Comparison of ENCODE assay signal across 16 cellular contexts in genomic region chr4:19689511-19689910, GRCh38.
DNase-seq lines count a peak whose midpoint lies in the region; FAIRE-seq and TF ChIP-seq lines count a peak whose summit lies in the region.
"Had no signal": no experiment of that assay in that cellular context is flagged by ENCODE, and none has a peak within 500 bp of the region (broad histone marks: within the 10 kb centered on the region; RNA-seq: fewer than 3 reads in every experiment).

No MANE protein-coding gene starts in this region.

- H3K4me1 ChIP-seq in smooth muscle cell (ENCODE audit: low read depth) (peaks cover 2% of the 10 kb centered on the region), endodermal cell (ENCODE audit: control insufficient read depth, insufficient read depth, low read length) (no peaks in the 10 kb centered on the region)
- H3K4me1 ChIP-seq: testis had no signal

- peak overlapping the region; percentile 71 for H3K4me2 ChIP-seq in smooth muscle cell

- WGBS in smooth muscle cell (ENCODE audit: low lambda C conversion rate) = 29% methylated on average over 3 of the region's 3 CpGs
- WGBS in endodermal cell (ENCODE audit: insufficient coverage in 1 of 2, insufficient read length in 1 of 2), 2 experiments = 90% methylated on average over 2 of the region's 3 CpGs; no CpG with 5 or more reads in 1 of the 2 experiments

- TF ChIP-seq CTCF in smooth muscle cell (IDR thresholded peaks at IDR 0.05; ENCODE audit: borderline replicate concordance, insufficient read depth, poor library complexity, severe bottlenecking) (no peak), endodermal cell (conservative IDR thresholded peaks at IDR 0.05) (no peak)

- no peaks in the 10 kb centered on the region for H3K9me3 Mint-ChIP-seq in endodermal cell

- no peaks in the 10 kb centered on the region for H3F3A ChIP-seq in smooth muscle cell (ENCODE audit: low read depth)

- H3K36me3 Mint-ChIP-seq in endodermal cell (ENCODE audit: low read depth) = no peaks in the 10 kb centered on the region

- H3K9ac ChIP-seq in smooth muscle cell (ENCODE audit: low read depth) (no peak overlapping the region), endodermal cell (ENCODE audit: extremely low read depth, low read length, poor library complexity, severe bottlenecking) (no peak overlapping the region)

- DNase-seq in H54 (ENCODE audit: insufficient read length, low spot score) (peak; percentile 2), amniotic epithelial cell (ENCODE audit: low read depth) (peak; percentile 62), foreskin melanocyte (peak; percentile 40), smooth muscle cell (lab: John Stamatoyannopoulos, UW; ENCODE audit: unreplicated experiment) (no peak), NCI-H446 treated with DMSO at 0.1 percent for 48 hours (lab: John Stamatoyannopoulos, UW) (no peak), NCI-H146 treated with DMSO at 0.1 percent for 48 hours (lab: John Stamatoyannopoulos, UW; ENCODE audit: unreplicated experiment) (no peak), HEK293T (ENCODE audit: extremely low spot score) (no peak), endodermal cell (no peak)
- DNase-seq: activated naive CD8-positive, alpha-beta T cell treated with anti-CD3 and anti-CD28 coated beads, Interleukin-2, amount 50 U/mL, for 24 hours; effector memory CD4-positive, alpha-beta T cell; NCI-H1105; NCI-H524; Right ventricle myocardium superior; sigmoid colon; testis; WERI-Rb-1 had no signal

- no peaks in the 10 kb centered on the region for H3K27me3 Mint-ChIP-seq in endodermal cell (ENCODE audit: insufficient read depth)
- H3K27me3 Mint-ChIP-seq: activated naive CD8-positive, alpha-beta T cell treated with anti-CD3 and anti-CD28 coated beads, Interleukin-2, amount 50 U/mL, for 24 hours had no signal

- no peak for TF ChIP-seq POLR2A in H54 (IDR thresholded peaks at IDR 0.05; ENCODE audit: low read depth, low read length)

- no peaks in the 10 kb centered on the region for H4K20me1 ChIP-seq in smooth muscle cell (ENCODE audit: low read depth)

- H3K79me2 ChIP-seq in smooth muscle cell (ENCODE audit: low read depth) = no peaks in the 10 kb centered on the region

- H3K9me3 ChIP-seq in smooth muscle cell (replicated peaks; ENCODE audit: low read depth) = no peaks in the 10 kb centered on the region
- no peaks in the 10 kb centered on the region for H3K9me3 ChIP-seq in endodermal cell (ENCODE audit: control insufficient read depth, low read length)
- H3K9me3 ChIP-seq: sigmoid colon, testis had no signal

- CTCF ChIA-PET in HEK293T (lab: Yijun Ruan, JAX) = no interaction called here

- H3K27me3 ChIP-seq in smooth muscle cell (ENCODE audit: low read depth) = no peaks in the 10 kb centered on the region
- no peaks in the 10 kb centered on the region for H3K27me3 ChIP-seq in endodermal cell (ENCODE audit: control insufficient read depth, insufficient read depth, low read length, poor library complexity, severe bottlenecking)
- H3K27me3 ChIP-seq: sigmoid colon, testis had no signal

- POLR2A ChIA-PET in HEK293T (lab: Yijun Ruan, JAX) = no interaction called here

- FAIRE-seq in H54 (lab: Jason Lieb, UNC) = peak; percentile 62

- H3K4me3 Mint-ChIP-seq in endodermal cell = no peak overlapping the region
- H3K4me3 Mint-ChIP-seq: activated naive CD8-positive, alpha-beta T cell treated with anti-CD3 and anti-CD28 coated beads, Interleukin-2, amount 50 U/mL, for 24 hours had no signal

- H3K27ac Mint-ChIP-seq in endodermal cell = no peak overlapping the region
- H3K27ac Mint-ChIP-seq: activated naive CD8-positive, alpha-beta T cell treated with anti-CD3 and anti-CD28 coated beads, Interleukin-2, amount 50 U/mL, for 24 hours had no signal

- H3K4me1 Mint-ChIP-seq in endodermal cell = no peaks in the 10 kb centered on the region
- H3K4me1 Mint-ChIP-seq: activated naive CD8-positive, alpha-beta T cell treated with anti-CD3 and anti-CD28 coated beads, Interleukin-2, amount 50 U/mL, for 24 hours had no signal

- H3K27ac ChIP-seq in smooth muscle cell (ENCODE audit: low read depth) (peak overlapping the region; percentile 73), endodermal cell (ENCODE audit: low read depth, low read length) (no peak overlapping the region)
- H3K27ac ChIP-seq: sigmoid colon, testis, WERI-Rb-1 had no signal

- no peak overlapping the region for H2AFZ ChIP-seq in smooth muscle cell (ENCODE audit: low read depth)

- H3K36me3 ChIP-seq in smooth muscle cell (ENCODE audit: low read depth) (no peaks in the 10 kb centered on the region), endodermal cell (ENCODE audit: control insufficient read depth, insufficient read depth, low read length) (no peaks in the 10 kb centered on the region)
- H3K36me3 ChIP-seq: sigmoid colon, WERI-Rb-1 had no signal

- H3K4me3 ChIP-seq in smooth muscle cell = no peak overlapping the region
- H3K4me3 ChIP-seq in endodermal cell (ENCODE audit: low read length) = no peak overlapping the region
- H3K4me3 ChIP-seq: sigmoid colon, testis had no signal

TF ChIP-seq in HEK293T, 16 proteins besides CTCF, POLR2A, EP300 and RAD21:
- TF ChIP-seq ZNF384 (IDR thresholded peaks at IDR 0.05) (no peak), HDGF (IDR thresholded peaks at IDR 0.05; ENCODE audit: borderline replicate concordance) (no peak), ELF4 (IDR thresholded peaks at IDR 0.05) (no peak)
- TF ChIP-seq, protein P1, sequence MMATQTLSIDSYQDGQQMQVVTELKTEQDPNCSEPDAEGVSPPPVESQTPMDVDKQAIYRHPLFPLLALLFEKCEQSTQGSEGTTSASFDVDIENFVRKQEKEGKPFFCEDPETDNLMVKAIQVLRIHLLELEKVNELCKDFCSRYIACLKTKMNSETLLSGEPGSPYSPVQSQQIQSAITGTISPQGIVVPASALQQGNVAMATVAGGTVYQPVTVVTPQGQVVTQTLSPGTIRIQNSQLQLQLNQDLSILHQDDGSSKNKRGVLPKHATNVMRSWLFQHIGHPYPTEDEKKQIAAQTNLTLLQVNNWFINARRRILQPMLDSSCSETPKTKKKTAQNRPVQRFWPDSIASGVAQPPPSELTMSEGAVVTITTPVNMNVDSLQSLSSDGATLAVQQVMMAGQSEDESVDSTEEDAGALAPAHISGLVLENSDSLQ (IDR thresholded peaks at IDR 0.05) = no peak

Comparison
In these comparisons a context has a peak if more than half of its experiments do, and no peak if none do; other contexts are left out.
1. DNase-seq: peak in H54 (single experiment), amniotic epithelial cell (single experiment) and foreskin melanocyte (single experiment); none in smooth muscle cell (single experiment), NCI-H446 treated with DMSO at 0.1 percent for 48 hours (single experiment), NCI-H146 treated with DMSO at 0.1 percent for 48 hours (single experiment), HEK293T (single experiment) and endodermal cell (single experiment).